ENCODE assay signal across 10 cellular contexts in genomic region chr4:67288964-67289363, GRCh38.
A peak's percentile ranks its signal among the peaks of the same experiment; 100 is the strongest.
DNase-seq lines count a peak whose midpoint lies in the region; ATAC-seq lines count a peak whose summit lies in the region.
"Had no signal": no experiment of that assay in that cellular context is flagged by ENCODE, and none has a peak within 500 bp of the region (broad histone marks: within the 10 kb centered on the region; RNA-seq: fewer than 3 reads in every experiment).

No MANE protein-coding gene starts in this region.

- ATAC-seq in HG03159 (IDR thresholded peaks at IDR 0.05; ENCODE audit: unreplicated experiment) = peak; percentile 69
- no peak for ATAC-seq in HG03175 (IDR thresholded peaks at IDR 0.05; ENCODE audit: unreplicated experiment)
- ATAC-seq: right cardiac atrium had no signal

- no peak overlapping the region for H3K27ac Mint-ChIP-seq in activated naive CD4-positive, alpha-beta T cell treated with anti-CD3 and anti-CD28 coated beads, Interleukin-2, amount 10 ng/mL, durations not matched to agents 7 days and 5 days
- no peak overlapping the region for H3K27ac Mint-ChIP-seq in activated T-helper 1 cell treated with anti-CD3 and anti-CD28 coated beads, Interleukin-12 subunit alpha, Interleukin-12 subunit beta, Interleukin-2, Interleukin-4 antibody, amounts not matched to agents 30 ng/mL and 10 ng/mL and 1 ng/mL, durations not matched to agents 14 hours and 24 hours and 36 hours
- H3K27ac Mint-ChIP-seq: activated naive CD4-positive, alpha-beta T cell treated with anti-CD3 and anti-CD28 coated beads, Interleukin-2, amount 50 U/mL, for 24 hours had no signal

- peak; percentile 27 for DNase-seq in activated naive CD4-positive, alpha-beta T cell treated with anti-CD3 and anti-CD28 coated beads, Interleukin-2, amount 10 ng/mL, durations not matched to agents 7 days and 5 days
- DNase-seq in activated naive CD4-positive, alpha-beta T cell treated with Interleukin-2 at 50 U/mL for 16 hours = no peak
- DNase-seq in SHP77 (lab: John Stamatoyannopoulos, UW) (peak; percentile 12 to 17), islet precursor cell (peak; percentile 74), posterior cingulate gyrus (no peak)
- no peak for DNase-seq in activated T-helper 1 cell treated with anti-CD3 and anti-CD28 coated beads, Interleukin-12 subunit alpha, Interleukin-12 subunit beta, Interleukin-2, Interleukin-4 antibody, amounts not matched to agents 30 ng/mL and 10 ng/mL and 1 ng/mL, durations not matched to agents 14 hours and 24 hours and 36 hours (ENCODE audit: low spot score)

- no peak overlapping the region for H3K4me3 Mint-ChIP-seq in activated naive CD4-positive, alpha-beta T cell treated with anti-CD3 and anti-CD28 coated beads, Interleukin-2, amount 10 ng/mL, durations not matched to agents 7 days and 5 days
- H3K4me3 Mint-ChIP-seq in activated T-helper 1 cell treated with anti-CD3 and anti-CD28 coated beads, Interleukin-12 subunit alpha, Interleukin-12 subunit beta, Interleukin-2, Interleukin-4 antibody, amounts not matched to agents 30 ng/mL and 10 ng/mL and 1 ng/mL, durations not matched to agents 14 hours and 24 hours and 36 hours = no peak overlapping the region
- H3K4me3 Mint-ChIP-seq: activated naive CD4-positive, alpha-beta T cell treated with anti-CD3 and anti-CD28 coated beads, Interleukin-2, amount 50 U/mL, for 24 hours had no signal

- no peaks in the 10 kb centered on the region for H3K36me3 Mint-ChIP-seq in activated naive CD4-positive, alpha-beta T cell treated with anti-CD3 and anti-CD28 coated beads, Interleukin-2, amount 10 ng/mL, durations not matched to agents 7 days and 5 days
- no peaks in the 10 kb centered on the region for H3K36me3 Mint-ChIP-seq in activated T-helper 1 cell treated with anti-CD3 and anti-CD28 coated beads, Interleukin-12 subunit alpha, Interleukin-12 subunit beta, Interleukin-2, Interleukin-4 antibody, amounts not matched to agents 30 ng/mL and 10 ng/mL and 1 ng/mL, durations not matched to agents 14 hours and 24 hours and 36 hours (ENCODE audit: low read depth)
- H3K36me3 Mint-ChIP-seq: activated naive CD4-positive, alpha-beta T cell treated with anti-CD3 and anti-CD28 coated beads, Interleukin-2, amount 50 U/mL, for 24 hours had no signal

- CTCF ChIA-PET in activated naive CD4-positive, alpha-beta T cell treated with anti-CD3 and anti-CD28 coated beads, Interleukin-2, amount 10 ng/mL, durations not matched to agents 7 days and 5 days (lab: Charles Lee) = no interaction called here

- H3K4me1 Mint-ChIP-seq in activated naive CD4-positive, alpha-beta T cell treated with anti-CD3 and anti-CD28 coated beads, Interleukin-2, amount 10 ng/mL, durations not matched to agents 7 days and 5 days = no peaks in the 10 kb centered on the region
- H3K4me1 Mint-ChIP-seq in activated T-helper 1 cell treated with anti-CD3 and anti-CD28 coated beads, Interleukin-12 subunit alpha, Interleukin-12 subunit beta, Interleukin-2, Interleukin-4 antibody, amounts not matched to agents 30 ng/mL and 10 ng/mL and 1 ng/mL, durations not matched to agents 14 hours and 24 hours and 36 hours (ENCODE audit: low read depth) = no peaks in the 10 kb centered on the region
- H3K4me1 Mint-ChIP-seq: activated naive CD4-positive, alpha-beta T cell treated with anti-CD3 and anti-CD28 coated beads, Interleukin-2, amount 50 U/mL, for 24 hours had no signal

- intact Hi-C loops in activated T-helper 1 cell treated with anti-CD3 and anti-CD28 coated beads, Interleukin-12 subunit alpha, Interleukin-12 subunit beta, Interleukin-2, Interleukin-4 antibody, amounts not matched to agents 30 ng/mL and 10 ng/mL and 1 ng/mL, durations not matched to agents 14 hours and 24 hours and 36 hours (cut with micrococcal nuclease) = loop anchor here (1.0 kb wide), 1 partner anchor 201 kb away; no protein-coding TSS in a partner anchor
- intact Hi-C loops in posterior cingulate gyrus (cut with DNase I) = no loop called here

- H3K27me3 Mint-ChIP-seq in activated naive CD4-positive, alpha-beta T cell treated with anti-CD3 and anti-CD28 coated beads, Interleukin-2, amount 10 ng/mL, durations not matched to agents 7 days and 5 days = no peaks in the 10 kb centered on the region
- H3K27me3 Mint-ChIP-seq in activated T-helper 1 cell treated with anti-CD3 and anti-CD28 coated beads, Interleukin-12 subunit alpha, Interleukin-12 subunit beta, Interleukin-2, Interleukin-4 antibody, amounts not matched to agents 30 ng/mL and 10 ng/mL and 1 ng/mL, durations not matched to agents 14 hours and 24 hours and 36 hours (ENCODE audit: insufficient read depth) = no peaks in the 10 kb centered on the region
- H3K27me3 Mint-ChIP-seq: activated naive CD4-positive, alpha-beta T cell treated with anti-CD3 and anti-CD28 coated beads, Interleukin-2, amount 50 U/mL, for 24 hours had no signal

- H3K9me3 Mint-ChIP-seq in activated naive CD4-positive, alpha-beta T cell treated with anti-CD3 and anti-CD28 coated beads, Interleukin-2, amount 10 ng/mL, durations not matched to agents 7 days and 5 days = no peaks in the 10 kb centered on the region
- no peaks in the 10 kb centered on the region for H3K9me3 Mint-ChIP-seq in activated T-helper 1 cell treated with anti-CD3 and anti-CD28 coated beads, Interleukin-12 subunit alpha, Interleukin-12 subunit beta, Interleukin-2, Interleukin-4 antibody, amounts not matched to agents 30 ng/mL and 10 ng/mL and 1 ng/mL, durations not matched to agents 14 hours and 24 hours and 36 hours
- H3K9me3 Mint-ChIP-seq: activated naive CD4-positive, alpha-beta T cell treated with anti-CD3 and anti-CD28 coated beads, Interleukin-2, amount 50 U/mL, for 24 hours had no signal

Comparison
In these comparisons a context has a peak if more than half of its experiments do, and no peak if none do; other contexts are left out.
1. DNase-seq: peak in activated naive CD4-positive, alpha-beta T cell treated with anti-CD3 and anti-CD28 coated beads, Interleukin-2, amount 10 ng/mL, durations not matched to agents 7 days and 5 days (single experiment), SHP77 (2 of 2) and islet precursor cell (single experiment); none in activated naive CD4-positive, alpha-beta T cell treated with Interleukin-2 at 50 U/mL for 16 hours (single experiment), activated T-helper 1 cell treated with anti-CD3 and anti-CD28 coated beads, Interleukin-12 subunit alpha, Interleukin-12 subunit beta, Interleukin-2, Interleukin-4 antibody, amounts not matched to agents 30 ng/mL and 10 ng/mL and 1 ng/mL, durations not matched to agents 14 hours and 24 hours and 36 hours (single experiment) and posterior cingulate gyrus (0 of 10).